In genomic region chrX:20225488-20225833, GRCh38 we compare ENCODE assay signal across 30 cellular contexts. TPM values are rescaled to one million over a fixed set of nuclear protein-coding genes. Genes with fewer than 3 reads are reported as not detected.
DNase-seq lines count a peak whose midpoint lies in the region; FAIRE-seq and TF ChIP-seq lines count a peak whose summit lies in the region.
"Had no signal": no experiment of that assay in that cellular context is flagged by ENCODE, and none has a peak within 500 bp of the region (broad histone marks: within the 10 kb centered on the region; RNA-seq: fewer than 3 reads in every experiment).

No MANE protein-coding gene starts in this region.

- no peak for TF ChIP-seq POLR2A in GM12891 (IDR thresholded peaks at IDR 0.05; ENCODE audit: low read depth, low read length)

- peaks cover 39% of the 10 kb centered on the region for H3K36me3 Mint-ChIP-seq in activated CD4-positive, alpha-beta memory T cell treated with anti-CD3 and anti-CD28 coated beads, Interleukin-2, amount 10 ng/mL, durations not matched to agents 7 days and 5 days (ENCODE audit: low read depth)
- H3K36me3 Mint-ChIP-seq in activated CD4-positive, alpha-beta memory T cell treated with anti-CD3 and anti-CD28 coated beads for 36 hours = peaks cover 6% of the 10 kb centered on the region

- H3K4me2 ChIP-seq in OCI-LY3 (ENCODE audit: low read length) = peak overlapping the region; percentile 77

- no peak overlapping the region for H2AFZ ChIP-seq in OCI-LY3 (ENCODE audit: low read depth, low read length)

- peaks cover 34% of the 10 kb centered on the region for H3K4me1 ChIP-seq in OCI-LY3 (ENCODE audit: low read length)
- H3K4me1 ChIP-seq: ascending aorta had no signal

- no peak overlapping the region for H3K9ac ChIP-seq in OCI-LY3 (ENCODE audit: low read length)

- CTCF ChIA-PET in activated CD4-positive, alpha-beta memory T cell treated with anti-CD3 and anti-CD28 coated beads, Interleukin-2, amount 10 ng/mL, durations not matched to agents 7 days and 5 days (lab: Charles Lee) = no interaction called here
- CTCF ChIA-PET in activated CD4-positive, alpha-beta memory T cell treated with anti-CD3 and anti-CD28 coated beads for 36 hours (lab: Charles Lee) = no interaction called here

- no peaks in the 10 kb centered on the region for H3K9me3 Mint-ChIP-seq in activated CD4-positive, alpha-beta memory T cell treated with anti-CD3 and anti-CD28 coated beads, Interleukin-2, amount 10 ng/mL, durations not matched to agents 7 days and 5 days
- H3K9me3 Mint-ChIP-seq in activated CD4-positive, alpha-beta memory T cell treated with anti-CD3 and anti-CD28 coated beads for 36 hours = no peaks in the 10 kb centered on the region
- H3K9me3 Mint-ChIP-seq: activated naive CD4-positive, alpha-beta T cell treated with anti-CD3 and anti-CD28 coated beads for 36 hours had no signal

- peak overlapping the region; percentile 21 for H3K27ac Mint-ChIP-seq in activated CD4-positive, alpha-beta memory T cell treated with anti-CD3 and anti-CD28 coated beads, Interleukin-2, amount 10 ng/mL, durations not matched to agents 7 days and 5 days
- no peak overlapping the region for H3K27ac Mint-ChIP-seq in activated CD4-positive, alpha-beta memory T cell treated with anti-CD3 and anti-CD28 coated beads for 36 hours
- H3K27ac Mint-ChIP-seq: activated naive CD4-positive, alpha-beta T cell treated with anti-CD3 and anti-CD28 coated beads for 36 hours; B cell; stimulated activated naive B cell treated with anti-CD40 and anti-IgM and Interleukin-4, amounts not matched to agents 10 μg/mL and 1 μg/mL and 100 μg/mL, for 72 hours had no signal

- TF ChIP-seq CTCF in OCI-LY3 (IDR thresholded peaks at IDR 0.05; ENCODE audit: low read depth, low read length) = no peak

- no peak for DNase-seq in activated CD4-positive, alpha-beta memory T cell treated with anti-CD3 and anti-CD28 coated beads, Interleukin-2, amount 10 ng/mL, durations not matched to agents 7 days and 5 days
- no peak for DNase-seq in activated CD4-positive, alpha-beta memory T cell treated with anti-CD3 and anti-CD28 coated beads for 36 hours
- DNase-seq in GM12891 (ENCODE audit: insufficient read length, low spot score) (no peak), lung microvascular endothelial cell (ENCODE audit: low read depth in 2 of 2) (peak; percentile 20 to 79), islet precursor cell (no peak), A172 (ENCODE audit: low spot score) (no peak), RPMI8226 (no peak)
- DNase-seq: activated CD4-positive, alpha-beta T cell treated with anti-CD3 and anti-CD28 coated beads, Interleukin-2, amount 50 U/mL, for 4 hours; activated naive CD4-positive, alpha-beta T cell treated with anti-CD3 and anti-CD28 coated beads for 36 hours; activated T-cell treated with anti-CD3 and anti-CD28 coated beads for 4 hours; Caco-2; cerebellar nuclear complex; DMS79 treated with DMSO at 0.1 percent for 48 hours; effector CD4-positive, alpha-beta T cell; H7; hypothalamus; NCI-H1694; NCI-H2171 treated with DMSO at 0.1 percent for 48 hours; NCI-H526 treated with DMSO at 0.1 percent for 48 hours; stimulated activated CD4-positive, alpha-beta T cell treated with anti-CD3 and anti-CD28 coated beads, Interleukin-2, amount 100 ng/mL, for 24 hours; stimulated activated naive B cell treated with anti-CD40 and anti-IgM and Interleukin-4, amounts not matched to agents 10 μg/mL and 1 μg/mL and 100 μg/mL, for 72 hours; T-helper 9 cell had no signal

- H3K27me3 Mint-ChIP-seq in activated CD4-positive, alpha-beta memory T cell treated with anti-CD3 and anti-CD28 coated beads, Interleukin-2, amount 10 ng/mL, durations not matched to agents 7 days and 5 days = no peaks in the 10 kb centered on the region
- H3K27me3 Mint-ChIP-seq in activated CD4-positive, alpha-beta memory T cell treated with anti-CD3 and anti-CD28 coated beads for 36 hours = no peaks in the 10 kb centered on the region
- H3K27me3 Mint-ChIP-seq: B cell had no signal

- H4K20me1 ChIP-seq in OCI-LY3 (ENCODE audit: insufficient read depth, low read length) = peaks cover 40% of the 10 kb centered on the region

- POLR2A ChIA-PET in activated CD4-positive, alpha-beta memory T cell treated with anti-CD3 and anti-CD28 coated beads, Interleukin-2, amount 10 ng/mL, durations not matched to agents 7 days and 5 days (lab: Charles Lee) = no interaction called here
- POLR2A ChIA-PET in activated CD4-positive, alpha-beta memory T cell treated with anti-CD3 and anti-CD28 coated beads for 36 hours (lab: Charles Lee) = no interaction called here

- no peaks in the 10 kb centered on the region for H3K27me3 ChIP-seq in OCI-LY3 (ENCODE audit: low read depth, low read length)
- H3K27me3 ChIP-seq: ascending aorta, foreskin keratinocyte had no signal

- peak; percentile 66 for FAIRE-seq in GM12891 (lab: Jason Lieb, UNC)
- FAIRE-seq: A204.1, HTR-8/SVneo had no signal

- H3K9me3 ChIP-seq in OCI-LY3 (ENCODE audit: insufficient read depth, low read length) = no peaks in the 10 kb centered on the region
- H3K9me3 ChIP-seq: ascending aorta, Caco-2 had no signal

- H3K79me2 ChIP-seq in OCI-LY3 (ENCODE audit: low read length) = peaks cover 14% of the 10 kb centered on the region

- no peak overlapping the region for H3K4me3 Mint-ChIP-seq in activated CD4-positive, alpha-beta memory T cell treated with anti-CD3 and anti-CD28 coated beads, Interleukin-2, amount 10 ng/mL, durations not matched to agents 7 days and 5 days
- H3K4me3 Mint-ChIP-seq in activated CD4-positive, alpha-beta memory T cell treated with anti-CD3 and anti-CD28 coated beads for 36 hours = no peak overlapping the region
- H3K4me3 Mint-ChIP-seq: activated naive CD4-positive, alpha-beta T cell treated with anti-CD3 and anti-CD28 coated beads for 36 hours; B cell had no signal

- H3K4me1 Mint-ChIP-seq in activated CD4-positive, alpha-beta memory T cell treated with anti-CD3 and anti-CD28 coated beads, Interleukin-2, amount 10 ng/mL, durations not matched to agents 7 days and 5 days = peaks cover 15% of the 10 kb centered on the region
- peaks cover 53% of the 10 kb centered on the region for H3K4me1 Mint-ChIP-seq in activated CD4-positive, alpha-beta memory T cell treated with anti-CD3 and anti-CD28 coated beads for 36 hours (ENCODE audit: low read depth)

- H3K4me3 ChIP-seq in OCI-LY3 (ENCODE audit: low read length) = 0 out of 2 replicates have a peak overlapping the region, but pooled peaks have one; percentile 20
- H3K4me3 ChIP-seq: ascending aorta, skin epidermis had no signal

- H3K27ac ChIP-seq in OCI-LY3 (ENCODE audit: low read length) = peak overlapping the region; percentile 13; the same call in 1 of the 2 replicates
- H3K27ac ChIP-seq: ascending aorta, foreskin keratinocyte, RWPE1, skin epidermis had no signal

- intact Hi-C loops in activated CD4-positive, alpha-beta memory T cell treated with anti-CD3 and anti-CD28 coated beads for 36 hours (cut with micrococcal nuclease) = loop anchor here (1.0 to 2.0 kb wide), 4 partner anchors 13 to 291 kb away; no protein-coding TSS in a partner anchor

- peaks cover 19% of the 10 kb centered on the region for H3K36me3 ChIP-seq in OCI-LY3 (replicated peaks; ENCODE audit: low read depth, low read length)
- H3K36me3 ChIP-seq: ascending aorta had no signal

TF ChIP-seq in GM12891, 5 proteins besides CTCF, POLR2A, EP300 and RAD21:
- no peak for TF ChIP-seq POLR2AphosphoS5 (IDR thresholded peaks at IDR 0.05; ENCODE audit: low read depth, low read length)
- TF ChIP-seq SPI1 (IDR thresholded peaks at IDR 0.05; ENCODE audit: low read depth, low read length) = no peak
- no peak for TF ChIP-seq POU2F2 (IDR thresholded peaks at IDR 0.05; ENCODE audit: low read depth, low read length)
- no peak for TF ChIP-seq TAF1 (IDR thresholded peaks at IDR 0.05; ENCODE audit: low read depth, low read length)
- TF ChIP-seq PAX5 (IDR thresholded peaks at IDR 0.05; ENCODE audit: insufficient read depth, low read length, severe bottlenecking) = no peak

RNA-seq across cellular contexts. Expression of gene RPS6KA3, which starts 41.2 kb away (rescaled TPM):
- total RNA-seq in activated CD4-positive, alpha-beta memory T cell treated with anti-CD3 and anti-CD28 coated beads, Interleukin-2, amount 10 ng/mL, durations not matched to agents 7 days and 5 days = 10 to 100 TPM; 76.6 to 78.0 TPM
- 10 to 100 TPM; 51.8 to 52.0 TPM for total RNA-seq in activated CD4-positive, alpha-beta memory T cell treated with anti-CD3 and anti-CD28 coated beads for 36 hours
- 10.9 TPM for polyA plus RNA-seq in GM12891 (2012; ENCODE audit: low read depth, missing spikeins)
- 63.1 and 74.5 TPM in 2 replicates for total RNA-seq in lung microvascular endothelial cell
- 56.4 and 62.5 TPM in 2 replicates for total RNA-seq in A172 (2014; rRNA removed; shearing (Covaris generic))

Comparison
In these comparisons a context has a peak if more than half of its experiments do, and no peak if none do; other contexts are left out.
1. DNase-seq: peak in lung microvascular endothelial cell (2 of 2); none in activated CD4-positive, alpha-beta memory T cell treated with anti-CD3 and anti-CD28 coated beads, Interleukin-2, amount 10 ng/mL, durations not matched to agents 7 days and 5 days (single experiment), activated CD4-positive, alpha-beta memory T cell treated with anti-CD3 and anti-CD28 coated beads for 36 hours (single experiment), GM12891 (single experiment), islet precursor cell (single experiment), A172 (single experiment) and RPMI8226 (single experiment).